ENCODE assay signal across 18 cellular contexts in genomic region chr5:107935641-107936040, GRCh38.
"Had no signal": no experiment of that assay in that cellular context is flagged by ENCODE, and none has a peak within 500 bp of the region (broad histone marks: within the 10 kb centered on the region; RNA-seq: fewer than 3 reads in every experiment).

No MANE protein-coding gene starts in this region.

- H3K27ac ChIP-seq: epithelial cell of prostate, prostate gland, thyroid gland had no signal

- H3K27ac Mint-ChIP-seq: activated CD4-positive, alpha-beta memory T cell treated with anti-CD3 and anti-CD28 coated beads, Interleukin-2, amount 10 ng/mL, durations not matched to agents 7 days and 5 days; activated CD8-positive, alpha-beta memory T cell treated with anti-CD3 and anti-CD28 coated beads, Interleukin-2, amount 10 ng/mL, durations not matched to agents 7 days and 5 days; activated naive CD8-positive, alpha-beta T cell treated with anti-CD3 and anti-CD28 coated beads for 36 hours; nephron; WTC11 had no signal

- H3K4me1 Mint-ChIP-seq: activated CD4-positive, alpha-beta memory T cell treated with anti-CD3 and anti-CD28 coated beads, Interleukin-2, amount 10 ng/mL, durations not matched to agents 7 days and 5 days; activated CD8-positive, alpha-beta memory T cell treated with anti-CD3 and anti-CD28 coated beads, Interleukin-2, amount 10 ng/mL, durations not matched to agents 7 days and 5 days; activated naive CD8-positive, alpha-beta T cell treated with anti-CD3 and anti-CD28 coated beads for 36 hours had no signal

- H3K4me1 ChIP-seq: prostate gland, thyroid gland had no signal

- H3K9me3 Mint-ChIP-seq: activated CD4-positive, alpha-beta memory T cell treated with anti-CD3 and anti-CD28 coated beads, Interleukin-2, amount 10 ng/mL, durations not matched to agents 7 days and 5 days; activated naive CD8-positive, alpha-beta T cell treated with anti-CD3 and anti-CD28 coated beads for 36 hours; nephron; WTC11 had no signal

- H3K27me3 ChIP-seq: thyroid gland had no signal

- ATAC-seq: activated CD8-positive, alpha-beta memory T cell treated with anti-CD3 and anti-CD28 coated beads, Interleukin-2, amount 10 ng/mL, durations not matched to agents 7 days and 5 days; left lobe of liver; right cardiac atrium; WTC11 had no signal

- H3K27me3 Mint-ChIP-seq: activated CD4-positive, alpha-beta memory T cell treated with anti-CD3 and anti-CD28 coated beads, Interleukin-2, amount 10 ng/mL, durations not matched to agents 7 days and 5 days; activated CD8-positive, alpha-beta memory T cell treated with anti-CD3 and anti-CD28 coated beads, Interleukin-2, amount 10 ng/mL, durations not matched to agents 7 days and 5 days; activated naive CD8-positive, alpha-beta T cell treated with anti-CD3 and anti-CD28 coated beads for 36 hours had no signal

- H3K36me3 Mint-ChIP-seq: activated CD8-positive, alpha-beta memory T cell treated with anti-CD3 and anti-CD28 coated beads, Interleukin-2, amount 10 ng/mL, durations not matched to agents 7 days and 5 days; WTC11 had no signal

- H3K9me3 ChIP-seq: prostate gland, thyroid gland had no signal

- H3K4me3 Mint-ChIP-seq: activated CD4-positive, alpha-beta memory T cell treated with anti-CD3 and anti-CD28 coated beads, Interleukin-2, amount 10 ng/mL, durations not matched to agents 7 days and 5 days; activated CD8-positive, alpha-beta memory T cell treated with anti-CD3 and anti-CD28 coated beads, Interleukin-2, amount 10 ng/mL, durations not matched to agents 7 days and 5 days; activated naive CD8-positive, alpha-beta T cell treated with anti-CD3 and anti-CD28 coated beads for 36 hours; nephron; WTC11 had no signal

- H3K36me3 ChIP-seq: prostate gland, thyroid gland had no signal

- H3K4me3 ChIP-seq: lung, prostate gland, thyroid gland had no signal

- DNase-seq: activated CD4-positive, alpha-beta memory T cell treated with anti-CD3 and anti-CD28 coated beads, Interleukin-2, amount 10 ng/mL, durations not matched to agents 7 days and 5 days; activated CD4-positive, alpha-beta T cell treated with anti-CD3 and anti-CD28 coated beads for 4 hours; activated CD8-positive, alpha-beta memory T cell treated with anti-CD3 and anti-CD28 coated beads, Interleukin-2, amount 10 ng/mL, durations not matched to agents 7 days and 5 days; activated naive CD8-positive, alpha-beta T cell treated with anti-CD3 and anti-CD28 coated beads for 36 hours; amniotic stem cell; foreskin fibroblast; kidney; midbrain; right cardiac atrium; stimulated activated CD4-positive, alpha-beta T cell treated with anti-CD3 and anti-CD28 coated beads, Interleukin-2, amount 100 ng/mL, for 24 hours; stimulated activated naive CD4-positive, alpha-beta T cell treated with Interleukin-2 at 50 U/mL for 16 hours; thyroid gland had no signal
